ENCODE assay signal across 21 cellular contexts in the genomic region with DNA sequence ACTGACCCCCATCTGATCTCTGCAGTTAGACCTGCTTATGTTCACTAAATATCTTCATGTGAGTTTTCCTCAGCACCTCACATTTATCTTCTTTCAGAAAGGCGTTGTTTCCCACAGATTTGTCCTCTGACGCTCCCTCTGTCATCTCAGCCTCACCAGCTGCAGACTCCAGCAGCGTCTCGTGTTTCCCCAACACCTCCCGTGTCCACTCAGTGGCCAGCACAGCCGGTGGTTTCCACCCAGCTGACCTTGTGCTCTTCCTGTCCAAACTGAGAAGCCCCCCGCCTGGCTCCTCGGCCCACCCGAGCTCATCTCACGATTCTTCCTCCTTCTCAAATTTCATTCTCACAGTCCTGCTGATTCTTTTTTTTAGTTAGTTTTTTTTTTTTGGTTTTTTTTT. TPM values are rescaled to one million over a fixed set of nuclear protein-coding genes. Genes with fewer than 3 reads are reported as not detected.
DNase-seq lines count a peak whose midpoint lies in the region; ATAC-seq and TF ChIP-seq lines count a peak whose summit lies in the region.
"Had no signal": no experiment of that assay in that cellular context is flagged by ENCODE, and none has a peak within 500 bp of the region (broad histone marks: within the 10 kb centered on the region; RNA-seq: fewer than 3 reads in every experiment).

No MANE protein-coding gene starts in this region.

- H3K27ac ChIP-seq in IMR-90 (ENCODE audit: insufficient read depth, low read length): no peak overlapping the region
- H3K27ac ChIP-seq: SJCRH30 had no signal

- DNase-seq in IMR-90: no peak
- peak; percentile 54 for DNase-seq in astrocyte of the spinal cord (ENCODE audit: low read depth, low spot score)
- peak; percentile 82 for DNase-seq in left kidney (ENCODE audit: low read depth, low spot score)
- DNase-seq in osteocyte (ENCODE audit: extremely low spot score, unreplicated experiment): no peak
- no peak for DNase-seq in foreskin fibroblast
- DNase-seq in medulla oblongata (ENCODE audit: extremely low spot score): no peak
- DNase-seq: C1 segment of cervical spinal cord; Caco-2; CD4-positive, alpha-beta memory T cell; KG1; MG63; NCI-H1105 treated with DMSO at 0.1 percent for 48 hours; NCI-H146; NCI-H1930; NCI-H2107; NCI-H446; NCI-H524 treated with DMSO at 0.1 percent for 48 hours; NCI-H774; PC-3; SJCRH30 had no signal

- no peak overlapping the region for H3K56ac ChIP-seq in IMR-90 (ENCODE audit: extremely low read depth, insufficient read depth, low read length)

- no peak overlapping the region for H3K4me3 ChIP-seq in IMR-90 (ENCODE audit: insufficient read depth, low read depth, low read length)
- no peak overlapping the region for H3K4me3 ChIP-seq in astrocyte of the spinal cord (ENCODE audit: low read depth, low read length)
- H3K4me3 ChIP-seq in foreskin fibroblast (ENCODE audit: low read depth in 1 of 2, low read length in 2 of 2): no peak overlapping the region
- H3K4me3 ChIP-seq: MG63, SJCRH30 had no signal

- H2BK5ac ChIP-seq in IMR-90 (ENCODE audit: low read depth, low read length, poor library complexity, severe bottlenecking): no peak overlapping the region

- H3K14ac ChIP-seq in IMR-90 (replicated peaks; ENCODE audit: low read depth, low read length): no peak overlapping the region

- TF ChIP-seq RAD21 in IMR-90 (IDR thresholded peaks at IDR 0.05; ENCODE audit: low read length): no peak

- no peak overlapping the region for H3K23ac ChIP-seq in IMR-90 (ENCODE audit: low read depth, low read length)

- no peaks in the 10 kb centered on the region for H3K27me3 Mint-ChIP-seq in osteocyte (ENCODE audit: unreplicated experiment)
- H3K27me3 Mint-ChIP-seq: CD4-positive, alpha-beta memory T cell had no signal

- H3K4me3 Mint-ChIP-seq in osteocyte (ENCODE audit: unreplicated experiment): no peak overlapping the region

- intact Hi-C loops in IMR-90 (cut with micrococcal nuclease): no loop called here

- POLR2A ChIA-PET in IMR-90 (lab: Charles Lee; ENCODE audit: unreplicated experiment): no interaction called here

- BruUV-seq in IMR-90 (replicated peaks; lab: Mats Ljungman, UMichigan): no TSS peak

- H3K9ac ChIP-seq in IMR-90 (ENCODE audit: low read depth, low read length): no peak overlapping the region

- no peak overlapping the region; the same call in 1 of the 2 replicates for H4K91ac ChIP-seq in IMR-90 (ENCODE audit: insufficient read depth, low read depth, low read length)

- TF ChIP-seq POLR2A in IMR-90 (IDR thresholded peaks at IDR 0.05; ENCODE audit: low read depth, low read length): no peak

- peaks cover 3 to 7% of the 10 kb centered on the region in 2 experiments; a peak in 2 of 4 replicates for H3K79me1 ChIP-seq in IMR-90 (ENCODE audit: low read depth in 1 of 2, low read length in 2 of 2)

- ATAC-seq in IMR-90 (ENCODE audit: low read depth): no peak
- no peak for ATAC-seq in HG03520 (IDR thresholded peaks at IDR 0.05; ENCODE audit: unreplicated experiment)
- ATAC-seq: PC-3 had no signal

- no peak overlapping the region for H2AK9ac ChIP-seq in IMR-90 (replicated peaks; ENCODE audit: low read depth, low read length, poor library complexity)

- dilution Hi-C loops in IMR-90 (cut with HindIII; ENCODE audit: low sequenced_read_pairs, unreplicated experiment): no loop called here

- H2AK5ac ChIP-seq in IMR-90 (ENCODE audit: low read depth, low read length): no peak overlapping the region

- in situ Hi-C loops in IMR-90 (cut with MboI; ENCODE audit: low sequenced_read_pairs): no loop called here
- in situ Hi-C loops in astrocyte of the spinal cord (cut with HindIII; ENCODE audit: low sequenced_read_pairs): no loop called here

- H3K4me1 Mint-ChIP-seq in osteocyte (ENCODE audit: unreplicated experiment): peaks cover 18% of the 10 kb centered on the region

- CTCF ChIA-PET in IMR-90 (lab: Yijun Ruan, JAX): interaction anchor here (0.9 kb wide), 1 partner anchor 12 kb away, joined by 3 read pairs; a partner anchor contains a TSS

- no peak overlapping the region for H4K8ac ChIP-seq in IMR-90 (ENCODE audit: low read depth in 2 of 2, low read length in 2 of 2)

- no peak overlapping the region for H2BK15ac ChIP-seq in IMR-90 (ENCODE audit: low read depth, low read length)

- H4K5ac ChIP-seq in IMR-90 (ENCODE audit: low read depth, low read length): no peak overlapping the region

- H2AFZ ChIP-seq in IMR-90 (replicated peaks; ENCODE audit: low read length, poor library complexity): no peak overlapping the region

- H3K4ac ChIP-seq in IMR-90 (ENCODE audit: low read depth, low read length): no peak overlapping the region

- H3K36me3 Mint-ChIP-seq in osteocyte (ENCODE audit: unreplicated experiment): peaks cover 57% of the 10 kb centered on the region

- H3K27ac Mint-ChIP-seq in osteocyte (ENCODE audit: unreplicated experiment): peak overlapping the region; percentile 58
- H3K27ac Mint-ChIP-seq: CD4-positive, alpha-beta memory T cell had no signal

- no peaks in the 10 kb centered on the region for H3K9me3 Mint-ChIP-seq in osteocyte (ENCODE audit: unreplicated experiment)

- WGBS in IMR-90 (ENCODE audit: extremely low coverage in 2 of 2, insufficient read length in 1 of 2), 2 experiments: 84% methylated on average over 4 of the region's 10 CpGs; no CpG with 5 or more reads in 1 of the 2 experiments

- no peak for TF ChIP-seq CTCF in IMR-90 (conservative IDR thresholded peaks at IDR 0.05; ENCODE audit: low read depth, low read length)
- no peak for TF ChIP-seq CTCF in astrocyte of the spinal cord (IDR thresholded peaks at IDR 0.05; ENCODE audit: low read depth, low read length)
- no peak for TF ChIP-seq CTCF in osteocyte (IDR thresholded peaks at IDR 0.05)
- no peak for TF ChIP-seq CTCF in foreskin fibroblast (IDR thresholded peaks at IDR 0.05; ENCODE audit: low read depth, low read length)

- H3K9me1 ChIP-seq in IMR-90 (ENCODE audit: insufficient read depth, low read length): peaks cover 8% of the 10 kb centered on the region

- no peaks in the 10 kb centered on the region for H3K9me3 ChIP-seq in IMR-90 (ENCODE audit: control insufficient read depth, insufficient read depth, low read length)
- H3K9me3 ChIP-seq: Caco-2, MG63, SJCRH30 had no signal

- H3K36me3 ChIP-seq in IMR-90 (ENCODE audit: control insufficient read depth, insufficient read depth, low read length): peaks cover 46% of the 10 kb centered on the region

- no peaks in the 10 kb centered on the region for H4K20me1 ChIP-seq in IMR-90 (ENCODE audit: insufficient read depth, low read length)

- no peak overlapping the region for H2BK120ac ChIP-seq in IMR-90 (ENCODE audit: low read depth, low read length)

- no peaks in the 10 kb centered on the region for H3K27me3 ChIP-seq in IMR-90 (ENCODE audit: control insufficient read depth, insufficient read depth, low read length)
- H3K27me3 ChIP-seq: MG63, SJCRH30 had no signal

- peaks cover 19% of the 10 kb centered on the region for H3K4me1 ChIP-seq in IMR-90 (ENCODE audit: control insufficient read depth, insufficient read depth, low read length)
- H3K4me1 ChIP-seq: Caco-2, SJCRH30 had no signal

- 0 out of 2 replicates have a peak overlapping the region, but pooled peaks have one; percentile 6 for H3K18ac ChIP-seq in IMR-90 (ENCODE audit: low read depth, low read length)

- no peak overlapping the region; the same call in 1 of the 2 replicates for H2BK20ac ChIP-seq in IMR-90 (ENCODE audit: low read depth, low read length)

- H3K4me2 ChIP-seq in IMR-90 (ENCODE audit: low read depth, low read length): no peak overlapping the region

TF ChIP-seq in IMR-90, 13 proteins besides CTCF, POLR2A, EP300 and RAD21 (continues in another document):
- TF ChIP-seq, protein P1, sequence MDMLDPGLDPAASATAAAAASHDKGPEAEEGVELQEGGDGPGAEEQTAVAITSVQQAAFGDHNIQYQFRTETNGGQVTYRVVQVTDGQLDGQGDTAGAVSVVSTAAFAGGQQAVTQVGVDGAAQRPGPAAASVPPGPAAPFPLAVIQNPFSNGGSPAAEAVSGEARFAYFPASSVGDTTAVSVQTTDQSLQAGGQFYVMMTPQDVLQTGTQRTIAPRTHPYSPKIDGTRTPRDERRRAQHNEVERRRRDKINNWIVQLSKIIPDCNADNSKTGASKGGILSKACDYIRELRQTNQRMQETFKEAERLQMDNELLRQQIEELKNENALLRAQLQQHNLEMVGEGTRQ (IDR thresholded peaks at IDR 0.05; ENCODE audit: low read depth, low read length): no peak
- no peak for TF ChIP-seq MAZ (IDR thresholded peaks at IDR 0.05; ENCODE audit: borderline replicate concordance, low read depth, low read length)
- TF ChIP-seq CHD1 (IDR thresholded peaks at IDR 0.05; ENCODE audit: low read depth, low read length): no peak
- TF ChIP-seq FOS (IDR thresholded peaks at IDR 0.05; ENCODE audit: low read depth, low read length): no peak
- TF ChIP-seq MXI1 (IDR thresholded peaks at IDR 0.05; ENCODE audit: borderline replicate concordance, low read depth, low read length): no peak
- TF ChIP-seq NFE2L2 (IDR thresholded peaks at IDR 0.05; ENCODE audit: low read depth, low read length): no peak
- TF ChIP-seq, protein P2, sequence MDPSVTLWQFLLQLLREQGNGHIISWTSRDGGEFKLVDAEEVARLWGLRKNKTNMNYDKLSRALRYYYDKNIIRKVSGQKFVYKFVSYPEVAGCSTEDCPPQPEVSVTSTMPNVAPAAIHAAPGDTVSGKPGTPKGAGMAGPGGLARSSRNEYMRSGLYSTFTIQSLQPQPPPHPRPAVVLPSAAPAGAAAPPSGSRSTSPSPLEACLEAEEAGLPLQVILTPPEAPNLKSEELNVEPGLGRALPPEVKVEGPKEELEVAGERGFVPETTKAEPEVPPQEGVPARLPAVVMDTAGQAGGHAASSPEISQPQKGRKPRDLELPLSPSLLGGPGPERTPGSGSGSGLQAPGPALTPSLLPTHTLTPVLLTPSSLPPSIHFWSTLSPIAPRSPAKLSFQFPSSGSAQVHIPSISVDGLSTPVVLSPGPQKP (IDR thresholded peaks at IDR 0.05; ENCODE audit: borderline replicate concordance, low read depth, low read length): no peak
- TF ChIP-seq SMC3 (IDR thresholded peaks at IDR 0.05; ENCODE audit: low read depth, low read length): no peak
- TF ChIP-seq RFX5 (IDR thresholded peaks at IDR 0.05; ENCODE audit: low read depth, low read length): no peak

RNA-seq across cellular contexts. Expression of a gene that starts 12.5 kb away (rescaled TPM):
- total RNA-seq in IMR-90 (2012; rRNA removed) (15.1 and 17.2 TPM in 2 replicates), osteocyte (34.6 and 39.9 TPM in 2 replicates)
- 25.4 and 26.1 TPM in 2 replicates for polyA plus RNA-seq in IMR-90 (2012; rRNA removed)
- 16.5 and 18.7 TPM in 2 replicates for polyA plus RNA-seq in IMR-90 (2012; cell fraction: cytosol; rRNA removed)
- 146 and 180 TPM in 2 replicates for polyA plus RNA-seq in IMR-90 (2012; cell fraction: nucleus; rRNA removed; ENCODE audit: low replicate concordance)

RNA-seq across cellular contexts. Expression of a gene that starts 12.5 kb away (rescaled TPM):
- total RNA-seq in IMR-90 (2012; rRNA removed) (0.36 and 1.1 TPM in 2 replicates), osteocyte (1.4 and 3.0 TPM in 2 replicates)
- polyA plus RNA-seq in IMR-90 (2012; rRNA removed): 0.32 and 0.44 TPM in 2 replicates
- polyA plus RNA-seq in IMR-90 (2012; cell fraction: cytosol; rRNA removed): 0.05 TPM in 2 replicates
- 0.22 and 1.4 TPM in 2 replicates for polyA plus RNA-seq in IMR-90 (2012; cell fraction: nucleus; rRNA removed; ENCODE audit: low replicate concordance)

RNA-seq across cellular contexts. Expression of a gene that starts 39.6 kb away (rescaled TPM):
- total RNA-seq in IMR-90 (2012; rRNA removed): 7.3 and 12.2 TPM in 2 replicates
- 12.5 and 15.9 TPM in 2 replicates for polyA plus RNA-seq in IMR-90 (2012; rRNA removed)
- polyA plus RNA-seq in IMR-90 (2012; cell fraction: cytosol; rRNA removed): 3.2 and 4.7 TPM in 2 replicates
- polyA plus RNA-seq in IMR-90 (2012; cell fraction: nucleus; rRNA removed; ENCODE audit: low replicate concordance): 4.1 and 54.3 TPM in 2 replicates
- 50.6 and 50.8 TPM in 2 replicates for total RNA-seq in osteocyte

Comparison
In these comparisons a context has a peak if more than half of its experiments do, and no peak if none do; other contexts are left out.
1. DNase-seq: peak in astrocyte of the spinal cord (single experiment) and left kidney (single experiment); none in IMR-90 (single experiment), osteocyte (single experiment), foreskin fibroblast (0 of 2) and medulla oblongata (single experiment).